In genomic region chr2:240989451-240990265, GRCh38 we compare ENCODE assay signal across 7 cellular contexts. TPM values are rescaled to one million over a fixed set of nuclear protein-coding genes. Genes with fewer than 3 reads are reported as not detected.
DNase-seq lines count a peak whose midpoint lies in the region; ATAC-seq, FAIRE-seq and TF ChIP-seq lines count a peak whose summit lies in the region.

No MANE protein-coding gene starts in this region.

- TF ChIP-seq POLR2A in erythroblast (IDR thresholded peaks at IDR 0.05; ENCODE audit: low read length): no peak

- H3K4me2 ChIP-seq in GM23248 (ENCODE audit: unreplicated experiment) (no peak overlapping the region), OCI-LY1 (ENCODE audit: low read length) (no peak overlapping the region)

- H3K27ac ChIP-seq in GM23248: no peak overlapping the region
- no peak overlapping the region for H3K27ac ChIP-seq in OCI-LY1 (ENCODE audit: low read depth, low read length, poor library complexity, severe bottlenecking)
- no peak overlapping the region for H3K27ac ChIP-seq in small intestine (ENCODE audit: low read depth in 1 of 2, low read length in 1 of 2)

- H3K4me3 ChIP-seq in GM23248: no peak overlapping the region
- H3K4me3 ChIP-seq in OCI-LY1 (ENCODE audit: low read depth, low read length, poor library complexity, severe bottlenecking): no peak overlapping the region
- no peak overlapping the region for H3K4me3 ChIP-seq in small intestine (ENCODE audit: low read depth in 1 of 2, low read length in 2 of 2)

- H3K9me3 ChIP-seq in GM23248 (ENCODE audit: low read depth) (no peaks in the 10 kb centered on the region), OCI-LY1 (ENCODE audit: low read length) (no peaks in the 10 kb centered on the region), small intestine (ENCODE audit: control insufficient read depth, low read depth) (no peaks in the 10 kb centered on the region)

- H3K79me2 ChIP-seq in GM23248 (ENCODE audit: insufficient read depth) (no peaks in the 10 kb centered on the region), OCI-LY1 (ENCODE audit: insufficient read depth, low read length) (no peaks in the 10 kb centered on the region)

- no peak for ATAC-seq in GM18870 (IDR thresholded peaks at IDR 0.05; ENCODE audit: unreplicated experiment)
- no peak for ATAC-seq in GM21367 (IDR thresholded peaks at IDR 0.05; ENCODE audit: unreplicated experiment)

- H3K36me3 ChIP-seq in GM23248 (ENCODE audit: low read depth): no peaks in the 10 kb centered on the region
- H3K36me3 ChIP-seq in OCI-LY1 (ENCODE audit: insufficient read depth, low read length): no peaks in the 10 kb centered on the region
- H3K36me3 ChIP-seq in small intestine (ENCODE audit: control insufficient read depth in 2 of 2, insufficient read depth in 2 of 2, low read length in 2 of 2): no peaks in the 10 kb centered on the region

- H3K9ac ChIP-seq in GM23248 (no peak overlapping the region), OCI-LY1 (ENCODE audit: low read length) (no peak overlapping the region)

- H3K9me2 ChIP-seq in GM23248 (ENCODE audit: insufficient read depth) (no peaks in the 10 kb centered on the region), OCI-LY1 (ENCODE audit: low read depth, low read length) (no peaks in the 10 kb centered on the region)

- H3F3A ChIP-seq in GM23248 (ENCODE audit: insufficient read depth) (peaks cover 5% of the 10 kb centered on the region; the same call in 1 of the 2 replicates), OCI-LY1 (ENCODE audit: insufficient read depth, low read length) (no peaks in the 10 kb centered on the region)

- TF ChIP-seq CTCF in OCI-LY1 (IDR thresholded peaks at IDR 0.05; ENCODE audit: low read length): peak; percentile 65

- H3K4me1 ChIP-seq in GM23248 (ENCODE audit: insufficient read depth) (peaks cover 16% of the 10 kb centered on the region), OCI-LY1 (ENCODE audit: insufficient read depth, low read length, severe bottlenecking) (peaks cover 5% of the 10 kb centered on the region), small intestine (ENCODE audit: control insufficient read depth in 2 of 2, insufficient read depth in 1 of 2, low read depth in 1 of 2, low read length in 1 of 2) (no peaks in the 10 kb centered on the region)

- no peak overlapping the region for H2AFZ ChIP-seq in GM23248
- H2AFZ ChIP-seq in OCI-LY1 (ENCODE audit: low read length): no peak overlapping the region

- H4K20me1 ChIP-seq in GM23248 (ENCODE audit: insufficient read depth): no peaks in the 10 kb centered on the region
- no peaks in the 10 kb centered on the region for H4K20me1 ChIP-seq in OCI-LY1 (ENCODE audit: insufficient read depth, low read length)

- in situ Hi-C loops in GM23248 (cut with MboI): no loop called here

- no peak for FAIRE-seq in small intestine (lab: Jason Lieb, UNC)

- 64 to 69% methylated on average over 16 to 17 of the region's 17 CpGs for WGBS in GM23248 (ENCODE audit: low coverage in 1 of 2, low lambda C conversion rate in 2 of 2, missing lambda C conversion rate in 2 of 2), 2 experiments
- 61 to 76% (median 64%) methylated on average over 17 of the region's 17 CpGs for WGBS in small intestine, 3 donors

- peak; percentile 49 for DNase-seq in GM23248
- DNase-seq in fibroblast of gingiva (ENCODE audit: low read depth): peak; percentile 41
- peak; percentile 46 for DNase-seq in small intestine
- DNase-seq in erythroblast (lab: John Stamatoyannopoulos, UW): no peak

- H3K27me3 ChIP-seq in GM23248 (replicated peaks; ENCODE audit: insufficient read depth) (no peaks in the 10 kb centered on the region), OCI-LY1 (ENCODE audit: insufficient read depth, low read length) (peaks cover 5% of the 10 kb centered on the region; the same call in 1 of the 2 replicates), small intestine (ENCODE audit: control insufficient read depth in 2 of 2, insufficient read depth in 2 of 2, low read length in 2 of 2) (peaks cover 0 to 2% of the 10 kb centered on the region in 2 donors)

RNA-seq across cellular contexts. Expression of gene SNED1, which starts 8.8 kb away (rescaled TPM):
- 29.4 and 36.2 TPM in 2 replicates for total RNA-seq in GM23248 (2014; rRNA removed; shearing (Covaris generic))
- polyA plus RNA-seq in GM23248 (2016; fragmentation: Nextera tagmentation; extraction: Ambion mirVana) (6.1 and 7.7 TPM in 2 replicates), small intestine (1 to 10 TPM in 2 of 3 donors, under 1 TPM in 1; 0.45 to 5.7 (median 1.1) TPM)

Comparison
In these comparisons a context has a peak if more than half of its experiments do, and no peak if none do; other contexts are left out.
1. DNase-seq: peak in GM23248 (single experiment), fibroblast of gingiva (single experiment) and small intestine (single experiment); none in erythroblast (0 of 2).